ENCODE assay signal across 8 cellular contexts in the genomic region with DNA sequence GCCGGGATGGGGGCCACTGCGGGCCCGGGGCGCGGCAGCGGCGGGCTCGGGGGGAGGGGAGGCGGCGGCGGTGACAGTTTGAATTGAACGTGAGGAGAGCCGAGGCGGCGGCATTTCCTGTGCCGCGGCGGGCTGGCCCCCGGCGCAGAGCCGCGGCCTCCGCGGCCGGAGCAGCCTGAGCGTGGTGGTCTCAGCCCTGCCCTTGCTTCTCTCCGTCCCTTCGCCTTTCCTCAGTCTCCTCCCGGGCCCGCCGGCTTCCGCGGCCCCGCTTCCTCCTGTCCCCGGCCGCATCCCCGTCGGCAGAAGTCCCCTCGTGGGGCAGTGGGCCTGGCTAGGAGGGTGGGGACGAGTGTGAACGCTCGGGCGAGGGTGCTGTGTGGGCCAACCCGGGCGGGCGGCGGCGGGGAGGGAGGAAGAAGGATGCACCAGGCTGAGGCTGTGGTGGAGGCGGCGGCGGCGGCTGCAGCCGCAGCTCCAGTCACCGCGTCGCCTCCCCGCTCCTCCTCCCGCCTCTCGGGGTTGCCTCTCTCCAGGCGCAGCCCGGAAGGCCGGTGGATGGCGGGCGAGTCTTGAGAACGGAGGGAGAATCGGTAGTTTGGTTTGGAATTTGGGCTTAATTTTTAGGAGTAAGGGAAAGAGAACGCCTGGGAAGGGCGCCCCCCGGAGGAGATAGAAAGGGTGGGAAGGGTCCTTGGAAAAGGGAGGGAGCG. TPM values are rescaled to one million over a fixed set of nuclear protein-coding genes. Genes with fewer than 3 reads are reported as not detected.
DNase-seq lines count a peak whose midpoint lies in the region; ATAC-seq, FAIRE-seq and TF ChIP-seq lines count a peak whose summit lies in the region.

No MANE protein-coding gene starts in this region.

- DNase-seq in GM12891 (ENCODE audit: insufficient read length, low spot score) (peak; percentile 31), NCI-H1105 treated with DMSO at 0.1 percent for 48 hours (lab: John Stamatoyannopoulos, UW) (peak; percentile 76), T-helper 22 cell (ENCODE audit: low read depth) (peak; percentile 74), astrocyte (ENCODE audit: low read depth) (peak; percentile 31), hypothalamus (lab: John Stamatoyannopoulos, UW) (peak in 48 of 51 donors; percentile 4 to 93 (median 70)), sciatic nerve (ENCODE audit: low spot score) (peak; percentile 80), NCI-H1048 (lab: John Stamatoyannopoulos, UW) (no peak)

- peak; percentile 59 for TF ChIP-seq CTCF in astrocyte (IDR thresholded peaks at IDR 0.05; ENCODE audit: insufficient read depth, low read depth, low read length)

- peak overlapping the region; percentile 94 for H3K4me3 Mint-ChIP-seq in astrocyte (ENCODE audit: unreplicated experiment)

- peaks cover 18% of the 10 kb centered on the region for H3K4me1 ChIP-seq in astrocyte (ENCODE audit: insufficient read depth, low read length)

- intact Hi-C loops in sciatic nerve (cut with DNase I): no loop called here

- H3K4me1 Mint-ChIP-seq in astrocyte (ENCODE audit: low read depth, unreplicated experiment): peaks cover 22% of the 10 kb centered on the region

- H3K27ac ChIP-seq in astrocyte (ENCODE audit: low read depth, low read length): peak overlapping the region; percentile 99

- peak overlapping the region; percentile 92 for H3K4me2 ChIP-seq in astrocyte (ENCODE audit: low read length)

- peaks cover 52% of the 10 kb centered on the region for H3K79me2 ChIP-seq in astrocyte (ENCODE audit: insufficient read depth, low read length)

- peak; percentile 56 for FAIRE-seq in GM12891 (lab: Jason Lieb, UNC)
- FAIRE-seq in astrocyte (lab: Jason Lieb, UNC): no peak

- peaks cover 49% of the 10 kb centered on the region for H4K20me1 ChIP-seq in astrocyte (ENCODE audit: insufficient read depth, low read length)

- H3K27me3 Mint-ChIP-seq in astrocyte (ENCODE audit: low read depth, unreplicated experiment): no peaks in the 10 kb centered on the region

- TF ChIP-seq POLR2A in GM12891 (IDR thresholded peaks at IDR 0.05; ENCODE audit: low read depth, low read length): peak; percentile 62

- H3K27me3 ChIP-seq in astrocyte (ENCODE audit: insufficient read depth, low read length): no peaks in the 10 kb centered on the region

- ATAC-seq in HG02642 (IDR thresholded peaks at IDR 0.05; ENCODE audit: poor library complexity, unreplicated experiment) (peak; percentile 38), sciatic nerve (peak; percentile 31)

- no peaks in the 10 kb centered on the region for H3K36me3 ChIP-seq in astrocyte (ENCODE audit: insufficient read depth, low read length)

- H3K9me3 ChIP-seq in astrocyte (ENCODE audit: insufficient read depth, low read depth, low read length): no peaks in the 10 kb centered on the region

- H2AFZ ChIP-seq in astrocyte (ENCODE audit: low read depth, low read length): peak overlapping the region; percentile 68

- H3K9me3 Mint-ChIP-seq in astrocyte (ENCODE audit: unreplicated experiment): no peaks in the 10 kb centered on the region

- peak overlapping the region; percentile 91 for H3K27ac Mint-ChIP-seq in astrocyte (ENCODE audit: unreplicated experiment)

- peak overlapping the region; percentile 93 for H3K9ac ChIP-seq in astrocyte (ENCODE audit: low read length)

- peak overlapping the region; percentile 90 for H3K4me3 ChIP-seq in astrocyte (ENCODE audit: insufficient read depth, low read depth, low read length)

- H3K36me3 Mint-ChIP-seq in astrocyte (ENCODE audit: low read depth, unreplicated experiment): no peaks in the 10 kb centered on the region

TF ChIP-seq in GM12891, 5 proteins besides CTCF, POLR2A, EP300 and RAD21:
- TF ChIP-seq POU2F2 (IDR thresholded peaks at IDR 0.05; ENCODE audit: low read depth, low read length): no peak
- peak; percentile 77 for TF ChIP-seq POLR2AphosphoS5 (IDR thresholded peaks at IDR 0.05; ENCODE audit: low read depth, low read length)

RNA-seq across cellular contexts. Expression of gene SEPTIN7, which starts 0.7 kb away (rescaled TPM):
- 234 TPM for polyA plus RNA-seq in GM12891 (2012; ENCODE audit: low read depth, missing spikeins)
- 330 and 339 TPM in 2 replicates for total RNA-seq in astrocyte
- total RNA-seq in sciatic nerve: 267 TPM
